ENCODE assay signal across 10 cellular contexts in genomic region chr11:108160970-108161566, GRCh38. TPM values are rescaled to one million over a fixed set of nuclear protein-coding genes. Genes with fewer than 3 reads are reported as not detected.
DNase-seq lines count a peak whose midpoint lies in the region; ATAC-seq and TF ChIP-seq lines count a peak whose summit lies in the region.
"Had no signal": no experiment of that assay in that cellular context is flagged by ENCODE, and none has a peak within 500 bp of the region (broad histone marks: within the 10 kb centered on the region; RNA-seq: fewer than 3 reads in every experiment).

No MANE protein-coding gene starts in this region.

- H3K36me3 ChIP-seq in Panc1 (ENCODE audit: control insufficient read depth, insufficient read depth, low read length) (peaks cover 24% of the 10 kb centered on the region), vagina (peaks cover 0 to 48% of the 10 kb centered on the region in 2 donors), BE2C (peaks cover 52% of the 10 kb centered on the region)

- in situ Hi-C loops in Panc1 (cut with HindIII; ENCODE audit: low pct_unique_long_range_greater_than_20kb, low sequenced_read_pairs): no loop called here

- ATAC-seq in HG02981 (IDR thresholded peaks at IDR 0.05; ENCODE audit: unreplicated experiment) (peak; percentile 99), Panc1 (no peak)
- ATAC-seq: gastrocnemius medialis had no signal

- BruUV-seq in Panc1 (replicated peaks; lab: Mats Ljungman, UMichigan): TSS peak; percentile 64

- no peak for TF ChIP-seq POLR2A in vagina (IDR thresholded peaks at IDR 0.05)

- no peak for TF ChIP-seq CTCF in Panc1 (IDR thresholded peaks at IDR 0.05)
- TF ChIP-seq CTCF in vagina (IDR thresholded peaks at IDR 0.05): no peak
- TF ChIP-seq CTCF in BE2C (IDR thresholded peaks at IDR 0.05; ENCODE audit: low read depth, low read length): no peak

- H3K9me3 ChIP-seq in Panc1 (ENCODE audit: control insufficient read depth, insufficient read depth, low read depth, low read length): no peaks in the 10 kb centered on the region
- no peaks in the 10 kb centered on the region for H3K9me3 ChIP-seq in vagina
- H3K9me3 ChIP-seq in BE2C: no peaks in the 10 kb centered on the region
- H3K9me3 ChIP-seq: gastrocnemius medialis had no signal

- peak; percentile 67 for DNase-seq in CD1c-positive myeloid dendritic cell (ENCODE audit: extremely low spot score)
- peak; percentile 42 for DNase-seq in GM19238 (ENCODE audit: insufficient read length, low spot score)
- no peak for DNase-seq in Panc1 (ENCODE audit: low read depth, low spot score)
- no peak for DNase-seq in activated effector memory CD4-positive, alpha-beta T cell treated with anti-CD3 and anti-CD28 coated beads, Interleukin-2, amount 50 U/mL, for 16 hours
- no peak for DNase-seq in vagina (ENCODE audit: extremely low spot score in 2 of 2)
- no peak for DNase-seq in BE2C
- DNase-seq in activated CD4-positive, alpha-beta T cell treated with anti-CD3 and anti-CD28 coated beads for 1 hour: no peak
- DNase-seq: gastrocnemius medialis, NCI-H1417 had no signal

- H3K4me1 ChIP-seq in Panc1 (ENCODE audit: control insufficient read depth, insufficient read depth, low read length) (no peaks in the 10 kb centered on the region), vagina (no peaks in the 10 kb centered on the region), BE2C (no peaks in the 10 kb centered on the region)
- H3K4me1 ChIP-seq: gastrocnemius medialis had no signal

- H3K4me3 ChIP-seq in Panc1 (ENCODE audit: low read depth in 2 of 2, low read length in 2 of 2): no peak overlapping the region
- no peak overlapping the region for H3K4me3 ChIP-seq in vagina
- H3K4me3 ChIP-seq in BE2C (ENCODE audit: low read depth, low read length): no peak overlapping the region
- H3K4me3 ChIP-seq: gastrocnemius medialis had no signal

- CTCF ChIA-PET in Panc1 (lab: Charles Lee): no interaction called here

- intact Hi-C loops in Panc1 (cut with micrococcal nuclease; ENCODE audit: unreplicated experiment): no loop called here
- intact Hi-C loops in vagina (cut with DNase I): no loop called here

- POLR2A ChIA-PET in Panc1 (lab: Charles Lee): no interaction called here

- H3K27me3 ChIP-seq in Panc1 (ENCODE audit: control insufficient read depth, insufficient read depth, low read length) (no peaks in the 10 kb centered on the region), vagina (no peaks in the 10 kb centered on the region), BE2C (no peaks in the 10 kb centered on the region)
- H3K27me3 ChIP-seq: gastrocnemius medialis had no signal

- H3K27ac ChIP-seq in Panc1 (ENCODE audit: low read length) (no peak overlapping the region), vagina (no peak overlapping the region)
- H3K27ac ChIP-seq: gastrocnemius medialis had no signal

RNA-seq across cellular contexts. Expression of gene ACAT1, which starts 39.7 kb away (rescaled TPM):
- 97.5 TPM for total RNA-seq in Panc1 (2021; ENCODE audit: unreplicated experiment)
- polyA plus RNA-seq in Panc1 (2012; ENCODE audit: insufficient read length): 75.3 TPM
- total RNA-seq in vagina: 71.0 TPM
- 59.4 TPM for polyA plus RNA-seq in BE2C (2012; ENCODE audit: insufficient read depth, insufficient read length, low read depth)

Comparison
In these comparisons a context has a peak if more than half of its experiments do, and no peak if none do; other contexts are left out.
1. DNase-seq: peak in CD1c-positive myeloid dendritic cell (single experiment) and GM19238 (single experiment); none in Panc1 (single experiment), activated effector memory CD4-positive, alpha-beta T cell treated with anti-CD3 and anti-CD28 coated beads, Interleukin-2, amount 50 U/mL, for 16 hours (single experiment), vagina (0 of 2), BE2C (single experiment) and activated CD4-positive, alpha-beta T cell treated with anti-CD3 and anti-CD28 coated beads for 1 hour (single experiment).